18 cellular contexts compared by ENCODE assay signal in the genomic region with DNA sequence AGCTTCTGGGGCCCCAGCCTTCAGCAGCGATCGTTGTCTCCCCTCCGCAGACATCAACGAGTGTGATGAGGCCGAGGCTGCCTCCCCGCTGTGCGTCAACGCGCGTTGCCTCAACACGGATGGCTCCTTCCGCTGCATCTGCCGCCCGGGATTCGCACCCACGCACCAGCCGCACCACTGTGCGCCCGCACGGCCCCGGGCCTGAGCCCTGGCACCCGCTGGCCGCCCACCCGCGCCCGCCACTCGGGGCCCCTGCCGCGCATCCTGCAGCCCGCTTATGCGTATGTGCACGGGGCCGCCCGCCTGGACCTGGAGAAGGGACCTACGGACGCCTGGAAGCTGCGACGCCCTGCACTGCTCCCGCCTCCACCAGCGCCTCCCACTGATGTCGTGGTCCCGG. TPM values are rescaled to one million over a fixed set of nuclear protein-coding genes. Genes with fewer than 3 reads are reported as not detected.
DNase-seq lines count a peak whose midpoint lies in the region; ATAC-seq, FAIRE-seq and TF ChIP-seq lines count a peak whose summit lies in the region.
"Had no signal": no experiment of that assay in that cellular context is flagged by ENCODE, and none has a peak within 500 bp of the region (broad histone marks: within the 10 kb centered on the region; RNA-seq: fewer than 3 reads in every experiment).

No MANE protein-coding gene starts in this region.

- no peaks in the 10 kb centered on the region for H3K79me2 ChIP-seq in SK-N-SH (ENCODE audit: insufficient read depth)
- H3K79me2 ChIP-seq in K562 (ENCODE audit: control insufficient read depth, insufficient read depth, low read length) = no peaks in the 10 kb centered on the region
- peaks cover 4% of the 10 kb centered on the region for H3K79me2 ChIP-seq in trophoblast cell (ENCODE audit: control insufficient read depth, insufficient read depth, low read length, poor library complexity)

- peak overlapping the region; percentile 51 for H3K18ac ChIP-seq in trophoblast cell (ENCODE audit: low read length)

- H3K4me2 ChIP-seq in SK-N-SH (no peak overlapping the region), K562 (ENCODE audit: insufficient read depth, low read length) (no peak overlapping the region), trophoblast cell (ENCODE audit: low read length) (no peak overlapping the region)
- H3K4me2 ChIP-seq: A549 had no signal

- H2AFZ ChIP-seq in SK-N-SH (ENCODE audit: low read depth) (no peak overlapping the region), K562 (ENCODE audit: low read depth, low read length) (no peak overlapping the region), trophoblast cell (ENCODE audit: insufficient read depth, low read length, poor library complexity) (no peak overlapping the region)

- peak overlapping the region; percentile 67 for H2AK5ac ChIP-seq in trophoblast cell (ENCODE audit: low read length)

- H3K27ac ChIP-seq in SK-N-SH (ENCODE audit: low read depth in 2 of 2, low read length in 1 of 2) (no peak overlapping the region), right cardiac atrium (ENCODE audit: low read length) (no peak overlapping the region), heart left ventricle (no peak overlapping the region), K562 (ENCODE audit: extremely low read depth, low read depth, low read length) (no peak overlapping the region), trophoblast cell (ENCODE audit: low read depth, low read length) (peak overlapping the region; percentile 32), Peyer's patch (no peak overlapping the region)
- H3K27ac ChIP-seq: 22Rv1, A549, C4-2B had no signal

- H3K9ac ChIP-seq in SK-N-SH = no peak overlapping the region
- no peak overlapping the region for H3K9ac ChIP-seq in K562 (ENCODE audit: insufficient read depth in 1 of 2, low read depth in 2 of 2, low read length in 2 of 2)
- H3K9ac ChIP-seq in trophoblast cell (ENCODE audit: low read length) = no peak overlapping the region

- intact Hi-C loops in right cardiac atrium (cut with DNase I) = no loop called here
- intact Hi-C loops in heart left ventricle (cut with DNase I) = no loop called here
- intact Hi-C loops in K562 (cut with micrococcal nuclease) = no loop called here

- peak overlapping the region; percentile 26 for H4K8ac ChIP-seq in trophoblast cell (ENCODE audit: low read depth, low read length)

- TF ChIP-seq POLR2A in heart left ventricle (IDR thresholded peaks at IDR 0.05) = no peak
- no peak for TF ChIP-seq POLR2A in K562 (conservative IDR thresholded peaks at IDR 0.05)
- TF ChIP-seq POLR2A in Peyer's patch (IDR thresholded peaks at IDR 0.05) = no peak

- peak overlapping the region; percentile 55 for H2BK5ac ChIP-seq in trophoblast cell (ENCODE audit: low read depth, low read length, poor library complexity)

- H3K9me3 ChIP-seq in SK-N-SH = no peaks in the 10 kb centered on the region
- no peaks in the 10 kb centered on the region for H3K9me3 ChIP-seq in right cardiac atrium (ENCODE audit: control insufficient read depth, low read length)
- H3K9me3 ChIP-seq in heart left ventricle = no peaks in the 10 kb centered on the region
- H3K9me3 ChIP-seq in K562 (replicated peaks; ENCODE audit: control insufficient read depth, insufficient read depth, low read depth, low read length) = no peaks in the 10 kb centered on the region
- no peaks in the 10 kb centered on the region for H3K9me3 ChIP-seq in trophoblast cell (ENCODE audit: insufficient read depth, low read depth, low read length)
- no peaks in the 10 kb centered on the region for H3K9me3 ChIP-seq in Peyer's patch
- H3K9me3 ChIP-seq: A549 had no signal

- H2BK12ac ChIP-seq in trophoblast cell (ENCODE audit: low read length) = peak overlapping the region; percentile 78

- no peak for ATAC-seq in SK-N-SH treated with all-trans-retinoic acid at 6 μM for 48 hours
- ATAC-seq in right cardiac atrium = no peak
- ATAC-seq in heart left ventricle = no peak
- ATAC-seq in K562 = no peak
- ATAC-seq: A549, GM12878, HepG2 had no signal

- H3K23ac ChIP-seq in trophoblast cell (ENCODE audit: low read length) = no peak overlapping the region

- TF ChIP-seq RAD21 in SK-N-SH (IDR thresholded peaks at IDR 0.05; ENCODE audit: low read length) (no peak), K562 (CRISPR knock-in tag; conservative IDR thresholded peaks at IDR 0.05 in 1 of 2, IDR thresholded peaks at IDR 0.05 in 1 of 2) (no peak)

- CTCF ChIA-PET in SK-N-SH (lab: Yijun Ruan, JAX) = no interaction called here
- CTCF ChIA-PET in K562 (lab: Yijun Ruan, JAX; ENCODE audit: low intra/inter-chr PET ratio) = no interaction called here

- no peaks in the 10 kb centered on the region for H4K20me1 ChIP-seq in SK-N-SH (ENCODE audit: insufficient read depth)
- no peaks in the 10 kb centered on the region for H4K20me1 ChIP-seq in K562 (replicated peaks; ENCODE audit: control insufficient read depth, insufficient read depth, low read length)

- TF ChIP-seq CTCF in SK-N-SH (IDR thresholded peaks at IDR 0.05) = no peak
- TF ChIP-seq CTCF in heart left ventricle (IDR thresholded peaks at IDR 0.05) = no peak
- TF ChIP-seq CTCF in K562 (IDR thresholded peaks at IDR 0.05 in 2 of 3, conservative IDR thresholded peaks at IDR 0.05 in 1 of 3; ENCODE audit: insufficient read depth in 2 of 3, low read depth in 1 of 3, low read length in 3 of 3) = no peak
- TF ChIP-seq CTCF in Peyer's patch (IDR thresholded peaks at IDR 0.05) = no peak

- peak; percentile 15 for DNase-seq in SK-N-SH
- peak in 2 of 3 donors; percentile 53 to 63 for DNase-seq in right cardiac atrium
- DNase-seq in heart left ventricle = no peak
- no peak for DNase-seq in K562 (ENCODE audit: extremely low read depth in 1 of 4, low spot score in 3 of 4)
- DNase-seq in trophoblast cell = no peak
- DNase-seq in stimulated activated naive CD4-positive, alpha-beta T cell (lab: John Stamatoyannopoulos, UW) = no peak
- DNase-seq in Peyer's patch = no peak
- DNase-seq: AML-193; CD4-positive, alpha-beta memory T cell; DMS79 treated with DMSO at 0.1 percent for 48 hours; H9 had no signal

- POLR2A ChIA-PET in SK-N-SH (lab: Yijun Ruan, JAX) (no interaction called here), K562 (lab: Yijun Ruan, JAX) (no interaction called here)

- 95% methylated on average over 37 of the region's 42 CpGs for WGBS in SK-N-SH (ENCODE audit: low lambda C conversion rate)
- 95% methylated on average over 42 of the region's 42 CpGs for WGBS in right cardiac atrium
- 95 to 97% (median 95%) methylated on average over 42 of the region's 42 CpGs for WGBS in heart left ventricle, 4 donors
- WGBS in K562 (ENCODE audit: insufficient coverage, low coverage, missing lambda C conversion rate) = 95% methylated on average over 32 of the region's 42 CpGs
- WGBS in trophoblast cell (ENCODE audit: extremely low coverage, insufficient coverage, insufficient read length) = no CpG with 5 or more reads among the region's 42 CpGs

- peaks cover 36% of the 10 kb centered on the region for H3K79me1 ChIP-seq in trophoblast cell (ENCODE audit: low read length)

- no peaks in the 10 kb centered on the region for H3K9me2 ChIP-seq in SK-N-SH

- H3F3A ChIP-seq in SK-N-SH (replicated peaks; ENCODE audit: insufficient read depth) = peaks cover 3% of the 10 kb centered on the region

- BruUV-seq in K562 (replicated peaks; lab: Mats Ljungman, UMichigan) = no TSS peak

- in situ Hi-C loops in K562 (cut with MboI) = no loop called here

- H3K36me3 ChIP-seq in SK-N-SH (replicated peaks in 1 of 2; ENCODE audit: control insufficient read depth in 1 of 2, insufficient read depth in 2 of 2, low read length in 1 of 2) = no peaks in the 10 kb centered on the region
- H3K36me3 ChIP-seq in heart left ventricle = peaks cover 0 to 69% (median 19%) of the 10 kb centered on the region in 9 donors
- H3K36me3 ChIP-seq in K562 (ENCODE audit: control insufficient read depth, insufficient read depth, low read length) = peaks cover 50% of the 10 kb centered on the region; the same call in 2 of the 3 replicates
- peaks cover 28 to 34% of the 10 kb centered on the region in 2 experiments for H3K36me3 ChIP-seq in trophoblast cell (ENCODE audit: control insufficient read depth in 1 of 2, insufficient read depth in 2 of 2, low read length in 2 of 2)
- peaks cover 0 to 56% (median 0%) of the 10 kb centered on the region in 3 donors for H3K36me3 ChIP-seq in Peyer's patch

- H3K9me1 ChIP-seq in K562 (ENCODE audit: control insufficient read depth, insufficient read depth, low read length) = no peaks in the 10 kb centered on the region

- FAIRE-seq in K562 (lab: Jason Lieb, UNC) = no peak
- FAIRE-seq: A549, GM12878, H1, HepG2 had no signal

- H3K27me3 ChIP-seq in SK-N-SH (ENCODE audit: insufficient read depth) (no peaks in the 10 kb centered on the region), right cardiac atrium (ENCODE audit: control insufficient read depth, insufficient read depth) (no peaks in the 10 kb centered on the region), heart left ventricle (no peaks in the 10 kb centered on the region), K562 (ENCODE audit: control insufficient read depth in 2 of 2, insufficient read depth in 2 of 2, low read length in 2 of 2) (no peaks in the 10 kb centered on the region), trophoblast cell (ENCODE audit: insufficient read depth, low read length) (no peaks in the 10 kb centered on the region), Peyer's patch (no peaks in the 10 kb centered on the region)

- H3K14ac ChIP-seq in trophoblast cell (ENCODE audit: low read length) = peak overlapping the region; percentile 52

- no peak overlapping the region for H3K4ac ChIP-seq in trophoblast cell (ENCODE audit: low read depth, low read length)

- TF ChIP-seq EP300 in SK-N-SH (IDR thresholded peaks at IDR 0.05; ENCODE audit: borderline replicate concordance in 1 of 2, low read depth in 1 of 2, low read length in 1 of 2) = no peak
- TF ChIP-seq EP300 in K562 (IDR thresholded peaks at IDR 0.05; ENCODE audit: low read length) = no peak

- H2BK120ac ChIP-seq in trophoblast cell (ENCODE audit: insufficient read depth, low read length, poor library complexity) = peak overlapping the region; percentile 2

- no peak overlapping the region for H4K12ac ChIP-seq in trophoblast cell (ENCODE audit: low read depth, low read length)

- H3K4me1 ChIP-seq in SK-N-SH (ENCODE audit: control insufficient read depth in 1 of 2, insufficient read depth in 2 of 2, low read depth in 1 of 2, low read length in 1 of 2) = peaks cover 0 to 7% of the 10 kb centered on the region in 2 experiments; a peak in 1 of 4 replicates
- H3K4me1 ChIP-seq in right cardiac atrium (ENCODE audit: control insufficient read depth, insufficient read depth, low read length) = no peaks in the 10 kb centered on the region
- H3K4me1 ChIP-seq in heart left ventricle = peaks cover 0 to 18% (median 6%) of the 10 kb centered on the region in 12 donors
- H3K4me1 ChIP-seq in K562 (replicated peaks in 1 of 2; ENCODE audit: control insufficient read depth in 2 of 2, insufficient read depth in 2 of 2, low read length in 2 of 2) = peaks cover 21 to 36% of the 10 kb centered on the region in 2 experiments
- peaks cover 40 to 52% of the 10 kb centered on the region in 2 experiments for H3K4me1 ChIP-seq in trophoblast cell (ENCODE audit: control insufficient read depth in 1 of 2, insufficient read depth in 2 of 2, low read length in 2 of 2)
- H3K4me1 ChIP-seq in Peyer's patch = no peaks in the 10 kb centered on the region

- H4K91ac ChIP-seq in trophoblast cell (ENCODE audit: low read depth, low read length) = peak overlapping the region; percentile 60

- H3K4me3 ChIP-seq in SK-N-SH (ENCODE audit: low read depth in 2 of 2, low read length in 1 of 2) (no peak overlapping the region), right cardiac atrium (ENCODE audit: low read length) (no peak overlapping the region), heart left ventricle (no peak overlapping the region), K562 (no peak overlapping the region), trophoblast cell (ENCODE audit: low read depth, low read length) (peak overlapping the region; percentile 18), Peyer's patch (no peak overlapping the region)
- H3K4me3 ChIP-seq: A549, GM12878 had no signal

RNA-seq across cellular contexts. Expression of a gene that starts 28.2 kb away (rescaled TPM):
- polyA plus RNA-seq in SK-N-SH (2012; rRNA removed) = 15.9 and 24.8 TPM in 2 replicates
- polyA plus RNA-seq in SK-N-SH (2012; cell fraction: cytosol; rRNA removed) = 6.8 and 12.4 TPM in 2 replicates
- polyA plus RNA-seq in SK-N-SH (2012; cell fraction: nucleus; rRNA removed) = 185 and 324 TPM in 2 replicates
- total RNA-seq in right cardiac atrium = 100 to 1,000 TPM; 307 to 473 (median 324) TPM
- polyA plus RNA-seq in right cardiac atrium = 216 TPM
- 100 to 1,000 TPM; 101 to 319 (median 212) TPM for total RNA-seq in heart left ventricle
- polyA plus RNA-seq in heart left ventricle = 100 to 1,000 TPM in 1 of 2 donors, 10 to 100 TPM in 1; 95.0 to 121 TPM
- total RNA-seq in K562 (2011; cell fraction: chromatin; rRNA removed; ENCODE audit: low replicate concordance) = 209 and 457 TPM in 2 replicates
- 301 and 327 TPM in 2 replicates for total RNA-seq in K562 (2011; cell fraction: nucleolus; rRNA removed)
- total RNA-seq in K562 (2011; cell fraction: nucleoplasm; rRNA removed) = 219 and 259 TPM in 2 replicates
- total RNA-seq in K562 (2014; rRNA removed) = 38.7 and 44.5 TPM in 2 replicates
- 6.1 and 9.7 TPM in 2 replicates for total RNA-seq in K562 (2014; rRNA removed; fragmentation: Illumina TruSeq; extraction: Trizol)
- 19.9 and 25.0 TPM in 2 replicates for total RNA-seq in K562 (2015; rRNA removed; fragmentation: Illumina TruSeq; extraction: Trizol)
- total RNA-seq in K562 (2021) = 148 and 160 TPM in 2 replicates
- polyA plus RNA-seq in K562 (2011; rRNA removed) = 34.4 and 64.2 TPM in 2 replicates
- 40.5 and 63.1 TPM in 2 replicates for polyA plus RNA-seq in K562 (2011; cell fraction: cytosol; rRNA removed)
- 400 and 488 TPM in 2 replicates for polyA plus RNA-seq in K562 (2011; cell fraction: nucleus; rRNA removed)
- 256 and 263 TPM in 2 replicates for polyA plus RNA-seq in K562 (2012)
- 31.6 and 65.6 TPM in 2 replicates for polyA plus RNA-seq in K562 (2014; fragmentation: Illumina TruSeq; extraction: Trizol)
- polyA plus RNA-seq in K562 (2014; fragmentation: Nextera tagmentation; extraction: Ambion mirVana) = under 1 TPM; 0.35 to 0.53 TPM
- 108 and 112 TPM in 2 replicates for polyA plus RNA-seq in K562 (2014; rRNA removed)
- polyA minus RNA-seq in K562 (2011; rRNA and poly(A)+ RNA removed) = 6.8 and 10.0 TPM in 2 replicates
- polyA minus RNA-seq in K562 (2011; cell fraction: cytosol; rRNA and poly(A)+ RNA removed) = 50.8 and 74.4 TPM in 2 replicates
- 47.9 and 57.5 TPM in 2 replicates for polyA minus RNA-seq in K562 (2011; cell fraction: nucleus; rRNA and poly(A)+ RNA removed)
- polyA plus RNA-seq in trophoblast cell (2013) = 93.8 and 98.4 TPM in 2 replicates
- total RNA-seq in Peyer's patch = 100 to 1,000 TPM; 164 to 484 (median 329) TPM

RNA-seq across cellular contexts. Expression of a gene that starts 52.7 kb away (rescaled TPM):
- polyA plus RNA-seq in SK-N-SH (2012; rRNA removed) (49.1 and 62.7 TPM in 2 replicates), right cardiac atrium (22.8 TPM), heart left ventricle (10 to 100 TPM; 23.2 to 37.0 TPM), K562 (2011; rRNA removed) (18.9 and 24.4 TPM in 2 replicates), K562 (2014; fragmentation: Illumina TruSeq; extraction: Trizol) (33.7 and 42.0 TPM in 2 replicates), K562 (2014; fragmentation: Nextera tagmentation; extraction: Ambion mirVana) (1 to 10 TPM; 1.2 to 4.9 TPM), K562 (2014; rRNA removed) (34.2 and 40.4 TPM in 2 replicates)
- polyA plus RNA-seq in SK-N-SH (2012; cell fraction: cytosol; rRNA removed) = 18.1 and 37.6 TPM in 2 replicates
- polyA plus RNA-seq in SK-N-SH (2012; cell fraction: nucleus; rRNA removed) = 93.4 and 94.6 TPM in 2 replicates
- total RNA-seq in right cardiac atrium (10 to 100 TPM; 19.7 to 23.0 (median 20.4) TPM), heart left ventricle (10 to 100 TPM; 16.4 to 52.8 (median 18.4) TPM), K562 (2014; rRNA removed) (33.7 and 48.0 TPM in 2 replicates), K562 (2014; rRNA removed; fragmentation: Illumina TruSeq; extraction: Trizol) (6.6 and 9.6 TPM in 2 replicates), K562 (2015; rRNA removed; fragmentation: Illumina TruSeq; extraction: Trizol) (17.5 and 22.3 TPM in 2 replicates), K562 (2021) (54.5 and 58.1 TPM in 2 replicates), Peyer's patch (100 to 1,000 TPM in 2 of 4 donors, 10 to 100 TPM in 2; 73.4 to 121 (median 99.9) TPM)
- 33.3 and 146 TPM in 2 replicates for total RNA-seq in K562 (2011; cell fraction: chromatin; rRNA removed; ENCODE audit: low replicate concordance)
- total RNA-seq in K562 (2011; cell fraction: nucleolus; rRNA removed) = 62.0 and 84.4 TPM in 2 replicates
- total RNA-seq in K562 (2011; cell fraction: nucleoplasm; rRNA removed) = 39.4 and 65.9 TPM in 2 replicates
- 34.0 and 79.0 TPM in 2 replicates for polyA plus RNA-seq in K562 (2011; cell fraction: cytosol; rRNA removed)
- polyA plus RNA-seq in K562 (2011; cell fraction: nucleus; rRNA removed) = 68.6 and 104 TPM in 2 replicates
- 56.1 and 106 TPM in 2 replicates for polyA plus RNA-seq in K562 (2012)
- 11.5 and 17.4 TPM in 2 replicates for polyA minus RNA-seq in K562 (2011; rRNA and poly(A)+ RNA removed)
- 53.0 and 61.0 TPM in 2 replicates for polyA minus RNA-seq in K562 (2011; cell fraction: cytosol; rRNA and poly(A)+ RNA removed)
- polyA minus RNA-seq in K562 (2011; cell fraction: nucleus; rRNA and poly(A)+ RNA removed) = 18.8 and 19.9 TPM in 2 replicates
- 86.0 and 94.0 TPM in 2 replicates for polyA plus RNA-seq in trophoblast cell (2013)

Comparison
In these comparisons a context has a peak if more than half of its experiments do, and no peak if none do; other contexts are left out.
1. DNase-seq: peak in SK-N-SH (single experiment) and right cardiac atrium (2 of 3); none in heart left ventricle (0 of 5), K562 (0 of 4), trophoblast cell (0 of 2), stimulated activated naive CD4-positive, alpha-beta T cell (0 of 6) and Peyer's patch (0 of 3).